Comparison of ENCODE assay signal across 1 cellular context in the genomic region with DNA sequence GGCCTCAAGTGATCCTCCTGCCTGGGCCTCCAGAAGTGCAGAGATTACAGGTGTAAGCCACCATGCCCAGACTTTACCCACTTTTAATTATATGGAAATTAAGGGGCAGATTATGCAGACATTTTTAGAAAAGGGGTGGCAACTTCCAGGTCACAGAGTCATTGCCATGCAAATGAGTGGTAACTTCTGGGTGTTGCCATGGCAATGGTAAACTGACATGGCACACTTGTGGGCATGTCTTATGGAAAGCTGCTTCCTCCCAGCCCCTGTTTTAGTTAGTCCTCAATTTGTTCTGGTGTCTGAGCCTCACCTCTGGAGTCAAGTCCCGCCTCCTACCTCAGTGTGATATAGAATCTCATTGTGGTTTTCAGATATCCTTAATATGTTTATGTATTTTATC.
TF ChIP-seq lines count a peak whose summit lies in the region.

No MANE protein-coding gene starts in this region.

TF ChIP-seq in GM12878, 131 proteins besides CTCF, POLR2A, EP300 and RAD21:
- TF ChIP-seq, protein P1, sequence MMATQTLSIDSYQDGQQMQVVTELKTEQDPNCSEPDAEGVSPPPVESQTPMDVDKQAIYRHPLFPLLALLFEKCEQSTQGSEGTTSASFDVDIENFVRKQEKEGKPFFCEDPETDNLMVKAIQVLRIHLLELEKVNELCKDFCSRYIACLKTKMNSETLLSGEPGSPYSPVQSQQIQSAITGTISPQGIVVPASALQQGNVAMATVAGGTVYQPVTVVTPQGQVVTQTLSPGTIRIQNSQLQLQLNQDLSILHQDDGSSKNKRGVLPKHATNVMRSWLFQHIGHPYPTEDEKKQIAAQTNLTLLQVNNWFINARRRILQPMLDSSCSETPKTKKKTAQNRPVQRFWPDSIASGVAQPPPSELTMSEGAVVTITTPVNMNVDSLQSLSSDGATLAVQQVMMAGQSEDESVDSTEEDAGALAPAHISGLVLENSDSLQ (IDR thresholded peaks at IDR 0.05), result peak; percentile 19; the same call in 1 of the 2 replicates
- no peak for TF ChIP-seq ZNF274 (IDR thresholded peaks at IDR 0.05; ENCODE audit: insufficient read depth, insufficient read length)
